Comparison of ENCODE assay signal across 10 cellular contexts in the genomic region with DNA sequence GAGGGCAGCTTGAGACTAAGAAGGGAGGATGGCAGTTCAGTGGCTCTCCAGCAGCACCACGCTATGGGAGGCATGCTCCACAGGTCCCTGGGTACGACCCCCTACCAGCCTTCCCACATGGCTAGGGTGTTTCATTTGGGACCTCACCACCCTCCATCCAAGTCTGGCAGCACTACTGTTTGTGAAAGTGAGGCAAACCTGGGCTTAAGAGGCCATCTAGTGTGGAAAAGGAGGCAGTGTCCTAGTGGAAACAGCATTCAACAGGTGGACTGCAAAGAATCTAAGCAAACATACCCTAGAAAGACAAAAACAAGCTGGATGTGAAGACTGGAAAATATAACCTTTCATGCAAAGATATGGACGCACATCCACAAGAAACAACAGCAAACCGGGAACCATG. TPM values are rescaled to one million over a fixed set of nuclear protein-coding genes. Genes with fewer than 3 reads are reported as not detected.
A peak's percentile ranks its signal among the peaks of the same experiment; 100 is the strongest.
DNase-seq lines count a peak whose midpoint lies in the region; ATAC-seq and TF ChIP-seq lines count a peak whose summit lies in the region.
"Had no signal": no experiment of that assay in that cellular context is flagged by ENCODE, and none has a peak within 500 bp of the region (broad histone marks: within the 10 kb centered on the region; RNA-seq: fewer than 3 reads in every experiment).

No MANE protein-coding gene starts in this region.

- no peak overlapping the region for H3T11ph ChIP-seq in H9 (ENCODE audit: low read length)

- H3K23ac ChIP-seq in H9 (ENCODE audit: insufficient read length, low read depth, low read length) = no peak overlapping the region

- H3K27ac ChIP-seq in A673 (ENCODE audit: low read depth, low read length, poor library complexity, severe bottlenecking) = no peak overlapping the region
- H3K27ac ChIP-seq in H9 (ENCODE audit: insufficient read length, low read depth, low read length) = no peak overlapping the region
- H3K27ac ChIP-seq in SU-DHL-6 (ENCODE audit: low read depth, low read length) = no peak overlapping the region
- H3K27ac ChIP-seq in heart right ventricle = no peak overlapping the region

- POLR2A ChIA-PET in A673 (lab: Charles Lee; ENCODE audit: low non-redundant PET) = no interaction called here

- H3K14ac ChIP-seq in H9 (ENCODE audit: insufficient read depth, low read length) = no peak overlapping the region

- H2AFZ ChIP-seq in H9 (ENCODE audit: low read length) = no peak overlapping the region
- H2AFZ ChIP-seq in SU-DHL-6 (ENCODE audit: low read depth, low read length, severe bottlenecking) = no peak overlapping the region

- no peaks in the 10 kb centered on the region for H3K23me2 ChIP-seq in H9 (ENCODE audit: insufficient read length, low read depth, low read length, poor library complexity, severe bottlenecking)

- H3K27me3 Mint-ChIP-seq in H9 (ENCODE audit: low read depth) = peaks cover 2% of the 10 kb centered on the region; the same call in 1 of the 2 replicates
- peaks cover 19% of the 10 kb centered on the region for H3K27me3 Mint-ChIP-seq in activated naive CD4-positive, alpha-beta T cell treated with anti-CD3 and anti-CD28 coated beads for 36 hours (ENCODE audit: low read depth)

- H3K4me1 ChIP-seq in A673 (ENCODE audit: insufficient read depth, low read length, poor library complexity, severe bottlenecking) = no peaks in the 10 kb centered on the region
- no peaks in the 10 kb centered on the region; the same call in 1 of the 2 replicates for H3K4me1 ChIP-seq in H9 (ENCODE audit: insufficient read depth, low read length)
- no peaks in the 10 kb centered on the region for H3K4me1 ChIP-seq in heart right ventricle

- H3K9me3 ChIP-seq in A673 (ENCODE audit: low read depth, low read length, poor library complexity, severe bottlenecking) (no peaks in the 10 kb centered on the region), H9 (ENCODE audit: control insufficient read depth, low read depth, low read length) (no peaks in the 10 kb centered on the region), SU-DHL-6 (ENCODE audit: insufficient read depth, low read length) (no peaks in the 10 kb centered on the region), heart right ventricle (peaks cover 0 to 8% (median 0%) of the 10 kb centered on the region in 11 donors)

- no peaks in the 10 kb centered on the region for H3F3A ChIP-seq in SU-DHL-6 (ENCODE audit: insufficient read depth)

- H3K36me3 ChIP-seq in A673 (ENCODE audit: insufficient read depth, low read length, poor library complexity, severe bottlenecking) (no peaks in the 10 kb centered on the region), SU-DHL-6 (ENCODE audit: low read length) (no peaks in the 10 kb centered on the region), heart right ventricle (no peaks in the 10 kb centered on the region)

- no peak overlapping the region for H3K9ac ChIP-seq in H9 (ENCODE audit: extremely low read depth, insufficient read length, low read length)
- H3K9ac ChIP-seq in SU-DHL-6 (ENCODE audit: low read length) = no peak overlapping the region

- H2AK5ac ChIP-seq in H9 (ENCODE audit: insufficient read length, low read length) = no peak overlapping the region

- H3K79me1 ChIP-seq in H9 (ENCODE audit: insufficient read depth, low read depth, low read length, poor library complexity, severe bottlenecking) = no peaks in the 10 kb centered on the region

- H3K27me3 ChIP-seq in A673 (replicated peaks; ENCODE audit: insufficient read depth, low read depth, low read length, poor library complexity) = peaks cover 7% of the 10 kb centered on the region
- H3K27me3 ChIP-seq in H9 (ENCODE audit: insufficient read depth, low read length) = no peaks in the 10 kb centered on the region
- no peaks in the 10 kb centered on the region for H3K27me3 ChIP-seq in SU-DHL-6 (ENCODE audit: low read length)
- H3K27me3 ChIP-seq in heart right ventricle = peaks cover 0 to 20% (median 0%) of the 10 kb centered on the region in 7 donors

- no peak overlapping the region for H3K27ac Mint-ChIP-seq in H9
- H3K27ac Mint-ChIP-seq in activated naive CD4-positive, alpha-beta T cell treated with anti-CD3 and anti-CD28 coated beads for 36 hours = no peak overlapping the region
- H3K27ac Mint-ChIP-seq: activated naive CD4-positive, alpha-beta T cell treated with anti-CD3 and anti-CD28 coated beads, Interleukin-2, amount 50 U/mL, for 24 hours; immature natural killer cell had no signal

- H4K8ac ChIP-seq in H9 (replicated peaks; ENCODE audit: insufficient read length, low read depth, low read length) = no peak overlapping the region

- peaks cover 12 to 18% of the 10 kb centered on the region in 2 experiments for H3K9me3 Mint-ChIP-seq in H9
- no peaks in the 10 kb centered on the region for H3K9me3 Mint-ChIP-seq in activated naive CD4-positive, alpha-beta T cell treated with anti-CD3 and anti-CD28 coated beads for 36 hours
- H3K9me3 Mint-ChIP-seq: immature natural killer cell had no signal

- DNase-seq in A673 (ENCODE audit: low spot score) (no peak), H9 (peak; percentile 57), heart right ventricle (no peak)
- DNase-seq in activated naive CD4-positive, alpha-beta T cell treated with anti-CD3 and anti-CD28 coated beads for 36 hours = no peak
- DNase-seq: immature natural killer cell had no signal

- no peak overlapping the region for H4K5ac ChIP-seq in H9 (ENCODE audit: insufficient read length, low read depth, low read length)

- no TSS peak for BruUV-seq in A673 (replicated peaks; lab: Mats Ljungman, UMichigan)

- H3K79me2 ChIP-seq in H9 (ENCODE audit: insufficient read depth, low read length) (no peaks in the 10 kb centered on the region), SU-DHL-6 (ENCODE audit: insufficient read depth, low read length) (no peaks in the 10 kb centered on the region)

- WGBS in H9 (ENCODE audit: extremely low coverage, insufficient read length, low lambda C conversion rate) = no CpG with 5 or more reads among the region's 4 CpGs
- WGBS in heart right ventricle, 2 donors = 43 to 52% methylated on average over 4 of the region's 4 CpGs

- no peak overlapping the region for H3K4me3 Mint-ChIP-seq in H9
- H3K4me3 Mint-ChIP-seq in activated naive CD4-positive, alpha-beta T cell treated with anti-CD3 and anti-CD28 coated beads for 36 hours = no peak overlapping the region
- H3K4me3 Mint-ChIP-seq: activated naive CD4-positive, alpha-beta T cell treated with anti-CD3 and anti-CD28 coated beads, Interleukin-2, amount 50 U/mL, for 24 hours; immature natural killer cell had no signal

- TF ChIP-seq CTCF in A673 (conservative IDR thresholded peaks at IDR 0.05; ENCODE audit: low read depth, low read length) (peak; percentile 26; the same call in 1 of the 2 replicates), H9 (conservative IDR thresholded peaks at IDR 0.05) (peak; percentile 79), SU-DHL-6 (IDR thresholded peaks at IDR 0.05; ENCODE audit: insufficient read depth, low read length, poor library complexity, severe bottlenecking) (peak; percentile 19), heart right ventricle (IDR thresholded peaks at IDR 0.05) (peak in 7 of 9 donors; percentile 39 to 58 (median 49))

- no peak overlapping the region for H4K91ac ChIP-seq in H9 (ENCODE audit: insufficient read length, low read depth, low read length)

- no peak overlapping the region for H2BK20ac ChIP-seq in H9 (ENCODE audit: low read depth, low read length, poor library complexity, severe bottlenecking)

- no peak overlapping the region for H2BK12ac ChIP-seq in H9 (ENCODE audit: insufficient read length, low read depth, low read length)

- no peaks in the 10 kb centered on the region for H4K20me1 ChIP-seq in H9 (ENCODE audit: control insufficient read depth, insufficient read depth, insufficient read length)
- no peaks in the 10 kb centered on the region for H4K20me1 ChIP-seq in SU-DHL-6 (ENCODE audit: low read depth, low read length)

- peaks cover 16 to 21% of the 10 kb centered on the region in 2 experiments for H3K4me1 Mint-ChIP-seq in H9
- H3K4me1 Mint-ChIP-seq in activated naive CD4-positive, alpha-beta T cell treated with anti-CD3 and anti-CD28 coated beads for 36 hours (ENCODE audit: low read depth) = no peaks in the 10 kb centered on the region
- H3K4me1 Mint-ChIP-seq: activated naive CD4-positive, alpha-beta T cell treated with anti-CD3 and anti-CD28 coated beads, Interleukin-2, amount 50 U/mL, for 24 hours; immature natural killer cell had no signal

- H3K9me2 ChIP-seq in SU-DHL-6 (replicated peaks; ENCODE audit: insufficient read depth, low read length) = no peaks in the 10 kb centered on the region

- H3K4me2 ChIP-seq in H9 (ENCODE audit: insufficient read depth, insufficient read length, low read length) (no peak overlapping the region), SU-DHL-6 (ENCODE audit: low read depth, low read length, poor library complexity, severe bottlenecking) (no peak overlapping the region)

- H3K18ac ChIP-seq in H9 (ENCODE audit: insufficient read length, low read depth, low read length) = no peak overlapping the region

- no peak overlapping the region for H3K4ac ChIP-seq in H9 (ENCODE audit: low read depth, low read length)

- CTCF ChIA-PET in A673 (lab: Charles Lee) = no interaction called here
- CTCF ChIA-PET in activated naive CD4-positive, alpha-beta T cell treated with anti-CD3 and anti-CD28 coated beads for 36 hours (lab: Charles Lee) = interaction anchor here (1.0 to 1.1 kb wide), 2 partner anchors 11 to 366 kb away, joined by 3 read pairs; no protein-coding TSS in a partner anchor

- no peak overlapping the region for H3K56ac ChIP-seq in H9 (ENCODE audit: insufficient read length, low read depth, low read length)

- no peak overlapping the region for H2BK5ac ChIP-seq in H9 (ENCODE audit: insufficient read length, low read length)

- ATAC-seq in heart right ventricle (peak in 6 of 8 donors; percentile 42 to 81 (median 66)), GM19035 (IDR thresholded peaks at IDR 0.05; ENCODE audit: unreplicated experiment) (no peak), GM21360 (IDR thresholded peaks at IDR 0.05; ENCODE audit: unreplicated experiment) (no peak), HG03039 (IDR thresholded peaks at IDR 0.05; ENCODE audit: unreplicated experiment) (no peak)

- no peak overlapping the region for H2BK120ac ChIP-seq in H9 (ENCODE audit: low read depth, low read length, poor library complexity, severe bottlenecking)

- H3K4me3 ChIP-seq in A673 (ENCODE audit: low read depth, low read length, poor library complexity, severe bottlenecking) = no peak overlapping the region
- H3K4me3 ChIP-seq in SU-DHL-6 (ENCODE audit: insufficient read depth, low read length, poor library complexity, severe bottlenecking) = no peak overlapping the region
- no peak overlapping the region for H3K4me3 ChIP-seq in heart right ventricle

- intact Hi-C loops in A673 (cut with micrococcal nuclease; ENCODE audit: unreplicated experiment) = no loop called here
- intact Hi-C loops in heart right ventricle (cut with DNase I) = loop anchor here in 2 of 10 donors (10.0 kb wide), 2 partner anchors 331 to 689 kb away; no protein-coding TSS in a partner anchor
- intact Hi-C loops in activated naive CD4-positive, alpha-beta T cell treated with anti-CD3 and anti-CD28 coated beads for 36 hours (cut with micrococcal nuclease) = no loop called here

- no peak overlapping the region for H2BK15ac ChIP-seq in H9 (ENCODE audit: low read depth, low read length)

- H3K36me3 Mint-ChIP-seq in H9 (ENCODE audit: insufficient read depth in 1 of 3, low read depth in 3 of 3) = peaks cover 3 to 7% (median 5%) of the 10 kb centered on the region in 3 experiments; a peak in 6 of 7 replicates
- H3K36me3 Mint-ChIP-seq in activated naive CD4-positive, alpha-beta T cell treated with anti-CD3 and anti-CD28 coated beads for 36 hours (ENCODE audit: low read depth) = no peaks in the 10 kb centered on the region
- H3K36me3 Mint-ChIP-seq: immature natural killer cell had no signal

RNA-seq across cellular contexts. Expression of a gene that starts 4.8 kb away (rescaled TPM):
- total RNA-seq in A673 (2021) = not detected in 2 replicates
- total RNA-seq in H9 (2021) = 0.09 and 0.11 TPM in 2 replicates
- total RNA-seq in heart right ventricle = under 1 TPM in 6 of 10 donors, not detected in 4; 0.09 to 0.31 (median 0.21) TPM
- under 1 TPM in 1 of 2 donors, not detected in 1; 0.09 TPM for polyA plus RNA-seq in heart right ventricle
- total RNA-seq in activated naive CD4-positive, alpha-beta T cell treated with anti-CD3 and anti-CD28 coated beads for 36 hours = not detected
- polyA plus RNA-seq: immature natural killer cell had no signal

Comparison
In these comparisons a context has a peak if more than half of its experiments do, and no peak if none do; other contexts are left out.
1. CTCF ChIP-seq: peak in every context shown above with its lines; median percentile 79 in H9; 49 in heart right ventricle; 26 in A673; 19 in SU-DHL-6.
2. ATAC-seq: peak in heart right ventricle (6 of 8); none in GM19035 (single experiment), GM21360 (single experiment) and HG03039 (single experiment).